In genomic region chr5:134456825-134457224, GRCh38 we compare ENCODE assay signal across 8 cellular contexts.
"Had no signal": no experiment of that assay in that cellular context is flagged by ENCODE, and none has a peak within 500 bp of the region (broad histone marks: within the 10 kb centered on the region; RNA-seq: fewer than 3 reads in every experiment).

No MANE protein-coding gene starts in this region.

- DNase-seq: H7, HFFc6, IMR-90, KBM-7 had no signal

- H3K36me3 ChIP-seq: HAP-1 had no signal

- H3K9me3 ChIP-seq: HAP-1 had no signal

- H3K4me1 ChIP-seq: HAP-1 had no signal

- H3K4me2 ChIP-seq: GM23338 had no signal

- ATAC-seq: GM23338, HCT116 had no signal

- H3K27ac ChIP-seq: HL-60 had no signal

- H2AFZ ChIP-seq: GM23338 had no signal

- H3K4me3 ChIP-seq: GM23338, HAP-1 had no signal
